ENCODE assay signal across 18 cellular contexts in genomic region chr15:93941687-93942086, GRCh38.
"Had no signal": no experiment of that assay in that cellular context is flagged by ENCODE, and none has a peak within 500 bp of the region (broad histone marks: within the 10 kb centered on the region; RNA-seq: fewer than 3 reads in every experiment).

No MANE protein-coding gene starts in this region.

- FAIRE-seq: pancreas had no signal

- H3K27me3 ChIP-seq: pancreas, suprapubic skin, transverse colon, vagina had no signal

- H3K4me3 ChIP-seq: pancreas, suprapubic skin, transverse colon, vagina had no signal

- H3K36me3 ChIP-seq: pancreas, suprapubic skin, transverse colon, vagina had no signal

- H3K4me1 ChIP-seq: pancreas, transverse colon, vagina had no signal

- ATAC-seq: activated CD4-positive, CD25-positive, alpha-beta regulatory T cell treated with anti-CD3 and anti-CD28 coated beads, Interleukin-2, amount 50 U/mL, for 24 hours; activated CD8-positive, alpha-beta memory T cell treated with anti-CD3 and anti-CD28 coated beads, Interleukin-2, amount 10 ng/mL, durations not matched to agents 7 days and 5 days; activated CD8-positive, alpha-beta T cell treated with anti-CD3 and anti-CD28 coated beads for 36 hours; pancreas; T-cell had no signal

- H3K9me3 ChIP-seq: pancreas, suprapubic skin, transverse colon, vagina had no signal

- H3K27ac ChIP-seq: pancreas, suprapubic skin, transverse colon, vagina, VCaP had no signal

- DNase-seq: activated CD8-positive, alpha-beta memory T cell treated with anti-CD3 and anti-CD28 coated beads, Interleukin-2, amount 10 ng/mL, durations not matched to agents 7 days and 5 days; activated CD8-positive, alpha-beta T cell treated with anti-CD3 and anti-CD28 coated beads for 36 hours; activated effector memory CD4-positive, alpha-beta T cell treated with anti-CD3 and anti-CD28 coated beads, Interleukin-2, amount 50 U/mL, for 16 hours; activated naive CD4-positive, alpha-beta T cell treated with anti-CD3 and anti-CD28 coated beads, Interleukin-2, amount 10 ng/mL, durations not matched to agents 7 days and 5 days; activated T-cell treated with anti-CD3 and anti-CD28 coated beads for 4 hours; cortex of kidney; endodermal cell; foreskin fibroblast; hippocampal formation; kidney glomerular epithelial cell; pancreas; stimulated activated CD4-positive, alpha-beta T cell treated with anti-CD3 and anti-CD28 coated beads, Interleukin-12 subunit alpha, Interleukin-12 subunit beta, amount 100 ng/mL, for 4 hours; T-cell; transverse colon had no signal
